ENCODE assay signal across 6 cellular contexts in genomic region chr16:30561212-30561816, GRCh38. TPM values are rescaled to one million over a fixed set of nuclear protein-coding genes. Genes with fewer than 3 reads are reported as not detected.
A peak's percentile ranks its signal among the peaks of the same experiment; 100 is the strongest.
DNase-seq lines count a peak whose midpoint lies in the region; ATAC-seq lines count a peak whose summit lies in the region.

No MANE protein-coding gene starts in this region.

- DNase-seq in posterior vena cava (ENCODE audit: low spot score) (peak; percentile 82), COR-L47 (lab: John Stamatoyannopoulos, UW) (no peak), iPS-NIHi11 (ENCODE audit: low spot score) (no peak)

- 0 out of 2 replicates have a peak, but pooled peaks cover under 1% of the 10 kb centered on the region for H3K36me3 ChIP-seq in HUES48 (ENCODE audit: control insufficient read depth, insufficient read depth, low read length)

- H3K4me3 ChIP-seq in HUES48 (ENCODE audit: low read depth, low read length), result peak overlapping the region; percentile 14

- peaks cover 4% of the 10 kb centered on the region; the same call in 1 of the 2 replicates for H3K4me1 ChIP-seq in HUES48 (ENCODE audit: control insufficient read depth, insufficient read depth, low read length)

- H3K36me3 Mint-ChIP-seq in dendritic cell treated with granulocyte-macrophage colony-stimulating factor and Interleukin-4, amounts not matched to agents 40 ng/mL and 50 ng/mL, for 4 days (ENCODE audit: low read depth), result peaks cover 17% of the 10 kb centered on the region

- no peak overlapping the region for H3K27ac ChIP-seq in HUES48 (ENCODE audit: low read depth, low read length)

- H3K9ac ChIP-seq in HUES48 (ENCODE audit: low read depth, low read length), result no peak overlapping the region

- no peaks in the 10 kb centered on the region for H3K9me3 ChIP-seq in HUES48 (ENCODE audit: control insufficient read depth, insufficient read depth, low read length)

- peak overlapping the region; percentile 88 for H3K4me3 Mint-ChIP-seq in dendritic cell treated with granulocyte-macrophage colony-stimulating factor and Interleukin-4, amounts not matched to agents 40 ng/mL and 50 ng/mL, for 4 days

- no peaks in the 10 kb centered on the region for H3K27me3 ChIP-seq in HUES48 (ENCODE audit: control insufficient read depth, insufficient read depth, low read length)

- no peak for ATAC-seq in GM21786 (IDR thresholded peaks at IDR 0.05; ENCODE audit: unreplicated experiment)

- no peaks in the 10 kb centered on the region for H3K9me3 Mint-ChIP-seq in dendritic cell treated with granulocyte-macrophage colony-stimulating factor and Interleukin-4, amounts not matched to agents 40 ng/mL and 50 ng/mL, for 4 days

- peaks cover 54% of the 10 kb centered on the region for H3K4me1 Mint-ChIP-seq in dendritic cell treated with granulocyte-macrophage colony-stimulating factor and Interleukin-4, amounts not matched to agents 40 ng/mL and 50 ng/mL, for 4 days (ENCODE audit: low read depth)

- intact Hi-C loops in dendritic cell treated with granulocyte-macrophage colony-stimulating factor and Interleukin-4, amounts not matched to agents 40 ng/mL and 50 ng/mL, for 4 days (cut with micrococcal nuclease), result no loop called here
- intact Hi-C loops in posterior vena cava (cut with DNase I), result no loop called here

- H3K27ac Mint-ChIP-seq in dendritic cell treated with granulocyte-macrophage colony-stimulating factor and Interleukin-4, amounts not matched to agents 40 ng/mL and 50 ng/mL, for 4 days, result peak overlapping the region; percentile 99

- peaks cover 4% of the 10 kb centered on the region for H3K27me3 Mint-ChIP-seq in dendritic cell treated with granulocyte-macrophage colony-stimulating factor and Interleukin-4, amounts not matched to agents 40 ng/mL and 50 ng/mL, for 4 days

RNA-seq across cellular contexts. Expression of gene ZNF764, which starts 3.1 kb away (rescaled TPM):
- total RNA-seq in posterior vena cava, result 1 to 10 TPM; 6.0 to 6.5 TPM

RNA-seq across cellular contexts. Expression of gene ZNF688, which starts 10.2 kb away (rescaled TPM):
- 10 to 100 TPM in 1 of 2 donors, 1 to 10 TPM in 1; 8.8 to 10.8 TPM for total RNA-seq in posterior vena cava

RNA-seq across cellular contexts. Expression of gene ZNF785, which starts 24.2 kb away (rescaled TPM):
- total RNA-seq in posterior vena cava, result 10 to 100 TPM; 10.2 to 10.5 TPM

RNA-seq across cellular contexts. Expression of gene ZNF747, which starts 26.7 kb away (rescaled TPM):
- total RNA-seq in posterior vena cava, result 1 to 10 TPM; 9.6 to 9.8 TPM

RNA-seq across cellular contexts. Expression of gene ZNF768, which starts 34.9 kb away (rescaled TPM):
- 10 to 100 TPM; 21.9 to 27.3 TPM for total RNA-seq in posterior vena cava
